2 cellular contexts compared by ENCODE assay signal in genomic region chr3:149417174-149417573, GRCh38.
TF ChIP-seq lines count a peak whose summit lies in the region.

No MANE protein-coding gene starts in this region.

TF ChIP-seq in liver, 16 proteins besides CTCF, POLR2A, EP300 and RAD21:
- TF ChIP-seq EGR1 (IDR thresholded peaks at IDR 0.05; ENCODE audit: low read depth in 2 of 2) (no peak), TAF1 (conservative IDR thresholded peaks at IDR 0.05) (no peak), RXRA (IDR thresholded peaks at IDR 0.05) (no peak), ATF3 (IDR thresholded peaks at IDR 0.05) (no peak), HNF4G (IDR thresholded peaks at IDR 0.05) (no peak), JUND (IDR thresholded peaks at IDR 0.05) (no peak), GABPA (IDR thresholded peaks at IDR 0.05 in 1 of 2, conservative IDR thresholded peaks at IDR 0.05 in 1 of 2) (no peak)

TF ChIP-seq in HepG2, 621 proteins besides CTCF, POLR2A, EP300 and RAD21:
- TF ChIP-seq ZBTB43 (CRISPR knock-in tag; conservative IDR thresholded peaks at IDR 0.05) (no peak), ZNF281 (CRISPR knock-in tag; IDR thresholded peaks at IDR 0.05; ENCODE audit: borderline replicate concordance) (no peak), CEBPB (IDR thresholded peaks at IDR 0.05; ENCODE audit: borderline replicate concordance, low read depth, low read length) (no peak), MEF2D (CRISPR knock-in tag; IDR thresholded peaks at IDR 0.05) (no peak), ZXDC (CRISPR knock-in tag; IDR thresholded peaks at IDR 0.05) (no peak), MEIS2 (CRISPR knock-in tag; IDR thresholded peaks at IDR 0.05) (no peak), ZFP1 (CRISPR knock-in tag; IDR thresholded peaks at IDR 0.05) (no peak), HIVEP1 (CRISPR knock-in tag; IDR thresholded peaks at IDR 0.05) (no peak)
TF ChIP-seq in HepG2: peak in this region for 0.
